3 cellular contexts compared by ENCODE assay signal in genomic region chr19:33953592-33953991, GRCh38.
TF ChIP-seq lines count a peak whose summit lies in the region.

No MANE protein-coding gene starts in this region.

TF ChIP-seq in SK-N-SH, 30 proteins besides CTCF, POLR2A, EP300 and RAD21:
- TF ChIP-seq SMC3 (IDR thresholded peaks at IDR 0.05; ENCODE audit: low read depth, low read length): 0 out of 2 replicates have a peak, but pooled peaks have one; percentile 9
- TF ChIP-seq EZH2phosphoT487 (IDR thresholded peaks at IDR 0.05; ENCODE audit: borderline replicate concordance, low read depth): no peak

TF ChIP-seq in SK-N-SH treated with all-trans-retinoic acid at 6 μM for 48 hours, 23 proteins besides CTCF, POLR2A, EP300 and RAD21:
- TF ChIP-seq ZFP3 (CRISPR knock-in tag; IDR thresholded peaks at IDR 0.05): no peak
- TF ChIP-seq PATZ1 (CRISPR knock-in tag; IDR thresholded peaks at IDR 0.05; ENCODE audit: borderline replicate concordance): no peak
- TF ChIP-seq ZC3H10 (CRISPR knock-in tag; IDR thresholded peaks at IDR 0.05): no peak
- TF ChIP-seq BACH2 (CRISPR knock-in tag; IDR thresholded peaks at IDR 0.05; ENCODE audit: borderline replicate concordance): no peak
- no peak for TF ChIP-seq TOX (CRISPR knock-in tag; IDR thresholded peaks at IDR 0.05; ENCODE audit: borderline replicate concordance)
- TF ChIP-seq, protein P1, sequence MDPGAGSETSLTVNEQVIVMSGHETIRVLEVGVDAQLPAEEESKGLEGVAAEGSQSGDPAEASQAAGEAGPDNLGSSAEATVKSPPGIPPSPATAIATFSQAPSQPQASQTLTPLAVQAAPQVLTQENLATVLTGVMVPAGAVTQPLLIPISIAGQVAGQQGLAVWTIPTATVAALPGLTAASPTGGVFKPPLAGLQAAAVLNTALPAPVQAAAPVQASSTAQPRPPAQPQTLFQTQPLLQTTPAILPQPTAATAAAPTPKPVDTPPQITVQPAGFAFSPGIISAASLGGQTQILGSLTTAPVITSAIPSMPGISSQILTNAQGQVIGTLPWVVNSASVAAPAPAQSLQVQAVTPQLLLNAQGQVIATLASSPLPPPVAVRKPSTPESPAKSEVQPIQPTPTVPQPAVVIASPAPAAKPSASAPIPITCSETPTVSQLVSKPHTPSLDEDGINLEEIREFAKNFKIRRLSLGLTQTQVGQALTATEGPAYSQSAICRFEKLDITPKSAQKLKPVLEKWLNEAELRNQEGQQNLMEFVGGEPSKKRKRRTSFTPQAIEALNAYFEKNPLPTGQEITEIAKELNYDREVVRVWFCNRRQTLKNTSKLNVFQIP (CRISPR knock-in tag; IDR thresholded peaks at IDR 0.05; ENCODE audit: borderline replicate concordance, low read depth): no peak
- TF ChIP-seq ZNF8 (CRISPR knock-in tag; IDR thresholded peaks at IDR 0.05): no peak

TF ChIP-seq in H1, 55 proteins besides CTCF, POLR2A, EP300 and RAD21:
- no peak for TF ChIP-seq SUZ12 (IDR thresholded peaks at IDR 0.05; ENCODE audit: low read length)
- TF ChIP-seq, protein P2, sequence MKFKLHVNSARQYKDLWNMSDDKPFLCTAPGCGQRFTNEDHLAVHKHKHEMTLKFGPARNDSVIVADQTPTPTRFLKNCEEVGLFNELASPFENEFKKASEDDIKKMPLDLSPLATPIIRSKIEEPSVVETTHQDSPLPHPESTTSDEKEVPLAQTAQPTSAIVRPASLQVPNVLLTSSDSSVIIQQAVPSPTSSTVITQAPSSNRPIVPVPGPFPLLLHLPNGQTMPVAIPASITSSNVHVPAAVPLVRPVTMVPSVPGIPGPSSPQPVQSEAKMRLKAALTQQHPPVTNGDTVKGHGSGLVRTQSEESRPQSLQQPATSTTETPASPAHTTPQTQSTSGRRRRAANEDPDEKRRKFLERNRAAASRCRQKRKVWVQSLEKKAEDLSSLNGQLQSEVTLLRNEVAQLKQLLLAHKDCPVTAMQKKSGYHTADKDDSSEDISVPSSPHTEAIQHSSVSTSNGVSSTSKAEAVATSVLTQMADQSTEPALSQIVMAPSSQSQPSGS (IDR thresholded peaks at IDR 0.05; ENCODE audit: low read length): no peak
- no peak for TF ChIP-seq RFX5 (IDR thresholded peaks at IDR 0.05; ENCODE audit: borderline replicate concordance, low read depth, low read length)
- TF ChIP-seq CTBP2 (IDR thresholded peaks at IDR 0.05; ENCODE audit: borderline replicate concordance, insufficient read depth, insufficient read length, low read length): no peak
- TF ChIP-seq BCL11A (IDR thresholded peaks at IDR 0.05; ENCODE audit: low read depth in 2 of 2, low read length in 2 of 2): no peak
- no peak for TF ChIP-seq GABPA (IDR thresholded peaks at IDR 0.05; ENCODE audit: borderline replicate concordance, insufficient read depth, low read length)
- TF ChIP-seq, protein P3, sequence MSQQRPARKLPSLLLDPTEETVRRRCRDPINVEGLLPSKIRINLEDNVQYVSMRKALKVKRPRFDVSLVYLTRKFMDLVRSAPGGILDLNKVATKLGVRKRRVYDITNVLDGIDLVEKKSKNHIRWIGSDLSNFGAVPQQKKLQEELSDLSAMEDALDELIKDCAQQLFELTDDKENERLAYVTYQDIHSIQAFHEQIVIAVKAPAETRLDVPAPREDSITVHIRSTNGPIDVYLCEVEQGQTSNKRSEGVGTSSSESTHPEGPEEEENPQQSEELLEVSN (IDR thresholded peaks at IDR 0.05): no peak
- TF ChIP-seq SIRT6 (IDR thresholded peaks at IDR 0.05; ENCODE audit: low read length): no peak
- no peak for TF ChIP-seq TAF1 (IDR thresholded peaks at IDR 0.05; ENCODE audit: low read depth, low read length)
- no peak for TF ChIP-seq YY1 (IDR thresholded peaks at IDR 0.05; ENCODE audit: low read depth, low read length)
- TF ChIP-seq EZH2 (IDR thresholded peaks at IDR 0.05; ENCODE audit: low read depth, low read length, severe bottlenecking): no peak
- no peak for TF ChIP-seq NRF1 (IDR thresholded peaks at IDR 0.05; ENCODE audit: low read depth, low read length)
- TF ChIP-seq CBX8 (IDR thresholded peaks at IDR 0.05; ENCODE audit: borderline replicate concordance, low read depth, low read length): no peak
- no peak for TF ChIP-seq CHD2 (IDR thresholded peaks at IDR 0.05; ENCODE audit: low read length)
- TF ChIP-seq JUND (IDR thresholded peaks at IDR 0.05; ENCODE audit: low read length): no peak
- no peak for TF ChIP-seq KDM4A (IDR thresholded peaks at IDR 0.05; ENCODE audit: low read depth, low read length, severe bottlenecking)
- no peak for TF ChIP-seq SAP30 (IDR thresholded peaks at IDR 0.05; ENCODE audit: insufficient read depth, insufficient replicate concordance, low read length)
